8 cellular contexts compared by ENCODE assay signal in the genomic region with DNA sequence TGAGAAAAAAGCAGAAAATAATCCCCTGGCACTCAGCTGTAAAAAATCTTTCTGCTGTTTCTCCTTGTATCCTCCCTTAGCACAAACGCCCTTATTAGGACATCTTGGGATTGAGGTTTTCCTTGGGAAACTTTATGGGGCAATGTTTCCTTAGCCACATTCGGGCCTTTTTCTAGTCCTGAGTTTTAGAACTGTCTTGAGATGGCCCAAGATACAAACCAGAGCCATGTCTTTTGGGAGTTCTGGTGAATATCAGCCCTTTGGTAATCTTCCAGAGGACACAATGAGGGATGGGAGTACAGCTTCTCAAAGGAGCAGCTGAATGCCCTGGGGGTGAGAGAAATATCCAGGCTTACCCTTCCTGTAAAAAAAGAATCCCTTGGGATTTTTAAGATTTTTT.
DNase-seq lines count a peak whose midpoint lies in the region; TF ChIP-seq lines count a peak whose summit lies in the region.
"Not testable (repeated sequence)": the region's sequence is repeated elsewhere in the genome, so short reads cannot be mapped to it uniquely, and the experiment has no call there.

No MANE protein-coding gene starts in this region.

- H3K27me3 Mint-ChIP-seq in T-helper 2 cell treated with Interferon-gamma antibody and Interleukin-4, amounts not matched to agents 5 μg/mL and 100 μg/mL, for 36 hours (ENCODE audit: low read depth); activated naive CD4-positive, alpha-beta T cell treated with anti-CD3 and anti-CD28 coated beads, Interleukin-2, amount 10 ng/mL, durations not matched to agents 7 days and 5 days; endodermal cell (ENCODE audit: insufficient read depth): not testable (repeated sequence)

- peaks cover 14% of the 10 kb centered on the region for H3K4me1 Mint-ChIP-seq in T-helper 2 cell treated with Interferon-gamma antibody and Interleukin-4, amounts not matched to agents 5 μg/mL and 100 μg/mL, for 36 hours (ENCODE audit: low read depth)
- H3K4me1 Mint-ChIP-seq in activated naive CD4-positive, alpha-beta T cell treated with anti-CD3 and anti-CD28 coated beads, Interleukin-2, amount 10 ng/mL, durations not matched to agents 7 days and 5 days, result peaks cover 34% of the 10 kb centered on the region
- H3K4me1 Mint-ChIP-seq in endodermal cell, result not testable (repeated sequence)

- 64% methylated on average over 2 of the region's 2 CpGs; no CpG with 5 or more reads in 1 of the 2 experiments for WGBS in endodermal cell (ENCODE audit: insufficient coverage in 1 of 2, insufficient read length in 1 of 2), 2 experiments
- WGBS in mesendoderm (ENCODE audit: extremely low coverage, insufficient coverage, low lambda C conversion rate), result no CpG with 5 or more reads among the region's 2 CpGs
- no CpG with 5 or more reads among the region's 2 CpGs for WGBS in trophoblast cell (ENCODE audit: extremely low coverage, insufficient coverage, insufficient read length)

- not testable (repeated sequence) for H3K14ac ChIP-seq in trophoblast cell (ENCODE audit: low read length)

- H3F3A ChIP-seq in Loucy (ENCODE audit: low read depth), result not testable (repeated sequence)

- not testable (repeated sequence) for H4K91ac ChIP-seq in trophoblast cell (ENCODE audit: low read depth, low read length)

- not testable (repeated sequence) for H3K79me1 ChIP-seq in mesendoderm (ENCODE audit: low read length); trophoblast cell (ENCODE audit: low read length)

- peak overlapping the region; percentile 62 for H3K4me3 ChIP-seq in A673 (ENCODE audit: low read depth, low read length, poor library complexity, severe bottlenecking)
- peak overlapping the region; percentile 89 for H3K4me3 ChIP-seq in GM08714 (ENCODE audit: low read length)
- H3K4me3 ChIP-seq in Loucy (ENCODE audit: low read length, poor library complexity, severe bottlenecking), result peak overlapping the region; percentile 87
- peak overlapping the region; percentile 95 for H3K4me3 ChIP-seq in endodermal cell (ENCODE audit: low read length)
- H3K4me3 ChIP-seq in mesendoderm (ENCODE audit: low read length); trophoblast cell (ENCODE audit: low read depth, low read length): not testable (repeated sequence)

- H3K9me3 Mint-ChIP-seq in T-helper 2 cell treated with Interferon-gamma antibody and Interleukin-4, amounts not matched to agents 5 μg/mL and 100 μg/mL, for 36 hours; activated naive CD4-positive, alpha-beta T cell treated with anti-CD3 and anti-CD28 coated beads, Interleukin-2, amount 10 ng/mL, durations not matched to agents 7 days and 5 days: not testable (repeated sequence)
- H3K9me3 Mint-ChIP-seq in endodermal cell, result peaks cover 25% of the 10 kb centered on the region

- H3K27ac Mint-ChIP-seq in T-helper 2 cell treated with Interferon-gamma antibody and Interleukin-4, amounts not matched to agents 5 μg/mL and 100 μg/mL, for 36 hours; activated naive CD4-positive, alpha-beta T cell treated with anti-CD3 and anti-CD28 coated beads, Interleukin-2, amount 10 ng/mL, durations not matched to agents 7 days and 5 days; endodermal cell: not testable (repeated sequence)

- not testable (repeated sequence) for H3K36me3 Mint-ChIP-seq in T-helper 2 cell treated with Interferon-gamma antibody and Interleukin-4, amounts not matched to agents 5 μg/mL and 100 μg/mL, for 36 hours (ENCODE audit: low read depth); activated naive CD4-positive, alpha-beta T cell treated with anti-CD3 and anti-CD28 coated beads, Interleukin-2, amount 10 ng/mL, durations not matched to agents 7 days and 5 days; endodermal cell (ENCODE audit: low read depth)

- H3K56ac ChIP-seq in mesendoderm (ENCODE audit: low read length), result peak overlapping the region; percentile 49

- not testable (repeated sequence) for H4K5ac ChIP-seq in mesendoderm (ENCODE audit: low read length)

- peaks cover 38% of the 10 kb centered on the region for H3K79me2 ChIP-seq in Loucy (ENCODE audit: insufficient read depth, low read length)
- peaks cover 11% of the 10 kb centered on the region for H3K79me2 ChIP-seq in mesendoderm (ENCODE audit: control insufficient read depth, insufficient read depth, low read length)
- H3K79me2 ChIP-seq in trophoblast cell (ENCODE audit: control insufficient read depth, insufficient read depth, low read length, poor library complexity), result not testable (repeated sequence)

- H3K27ac ChIP-seq in A673 (ENCODE audit: low read depth, low read length, poor library complexity, severe bottlenecking), result peak overlapping the region; percentile 16
- H3K27ac ChIP-seq in endodermal cell (ENCODE audit: low read depth, low read length); mesendoderm (ENCODE audit: low read depth, low read length); trophoblast cell (ENCODE audit: low read depth, low read length): not testable (repeated sequence)

- not testable (repeated sequence) for H3K4me1 ChIP-seq in A673 (ENCODE audit: insufficient read depth, low read length, poor library complexity, severe bottlenecking); endodermal cell (ENCODE audit: control insufficient read depth, insufficient read depth, low read length); mesendoderm (ENCODE audit: control insufficient read depth, low read depth, low read length); trophoblast cell (ENCODE audit: control insufficient read depth in 1 of 2, insufficient read depth in 2 of 2, low read length in 2 of 2)
- peaks cover 12% of the 10 kb centered on the region for H3K4me1 ChIP-seq in Loucy (ENCODE audit: insufficient read depth, low read length, poor library complexity, severe bottlenecking)

- not testable (repeated sequence) for H3K23ac ChIP-seq in mesendoderm (ENCODE audit: low read length); trophoblast cell (ENCODE audit: low read length)

- not testable (repeated sequence) for TF ChIP-seq CTCF in A673 (conservative IDR thresholded peaks at IDR 0.05; ENCODE audit: low read depth, low read length); Loucy (conservative IDR thresholded peaks at IDR 0.05; ENCODE audit: low read length); endodermal cell (conservative IDR thresholded peaks at IDR 0.05)

- peak overlapping the region; percentile 82 for H3K4me2 ChIP-seq in Loucy (ENCODE audit: low read depth, low read length, poor library complexity, severe bottlenecking)
- peak overlapping the region; percentile 14 for H3K4me2 ChIP-seq in mesendoderm (ENCODE audit: low read length)
- H3K4me2 ChIP-seq in trophoblast cell (ENCODE audit: low read length), result peak overlapping the region; percentile 39

- H2AK5ac ChIP-seq in mesendoderm (ENCODE audit: low read length); trophoblast cell (ENCODE audit: low read length): not testable (repeated sequence)

- not testable (repeated sequence) for H3K18ac ChIP-seq in mesendoderm (ENCODE audit: low read length); trophoblast cell (ENCODE audit: low read length)

- not testable (repeated sequence) for H3K9me2 ChIP-seq in Loucy (replicated peaks; ENCODE audit: low read depth, low read length)

- not testable (repeated sequence) for H3K36me3 ChIP-seq in A673 (ENCODE audit: insufficient read depth, low read length, poor library complexity, severe bottlenecking); Loucy (ENCODE audit: insufficient read depth, low read length); endodermal cell (ENCODE audit: control insufficient read depth, insufficient read depth, low read length); mesendoderm (ENCODE audit: control insufficient read depth, insufficient read depth, low read length); trophoblast cell (ENCODE audit: control insufficient read depth in 1 of 2, insufficient read depth in 2 of 2, low read length in 2 of 2)

- not testable (repeated sequence) for H2BK12ac ChIP-seq in trophoblast cell (ENCODE audit: low read length)

- not testable (repeated sequence) for H4K20me1 ChIP-seq in Loucy (ENCODE audit: insufficient read depth, low read length, poor library complexity, severe bottlenecking)

- CTCF ChIA-PET in A673 (lab: Charles Lee); activated naive CD4-positive, alpha-beta T cell treated with anti-CD3 and anti-CD28 coated beads, Interleukin-2, amount 10 ng/mL, durations not matched to agents 7 days and 5 days (lab: Charles Lee): not testable (repeated sequence)

- not testable (repeated sequence) for DNase-seq in A673 (ENCODE audit: low spot score); T-helper 2 cell treated with Interferon-gamma antibody and Interleukin-4, amounts not matched to agents 5 μg/mL and 100 μg/mL, for 36 hours (ENCODE audit: low spot score); activated naive CD4-positive, alpha-beta T cell treated with anti-CD3 and anti-CD28 coated beads, Interleukin-2, amount 10 ng/mL, durations not matched to agents 7 days and 5 days; endodermal cell; trophoblast cell
- DNase-seq in mesendoderm, result peak; percentile 26

- not testable (repeated sequence) for H2AFZ ChIP-seq in Loucy (ENCODE audit: low read length); trophoblast cell (ENCODE audit: insufficient read depth, low read length, poor library complexity)

- not testable (repeated sequence) for H3K4ac ChIP-seq in mesendoderm (ENCODE audit: low read depth, low read length); trophoblast cell (ENCODE audit: low read depth, low read length)

- not testable (repeated sequence) for H4K12ac ChIP-seq in trophoblast cell (ENCODE audit: low read depth, low read length)

- H3K4me3 Mint-ChIP-seq in T-helper 2 cell treated with Interferon-gamma antibody and Interleukin-4, amounts not matched to agents 5 μg/mL and 100 μg/mL, for 36 hours, result peak overlapping the region; percentile 95
- peak overlapping the region; percentile 66 for H3K4me3 Mint-ChIP-seq in activated naive CD4-positive, alpha-beta T cell treated with anti-CD3 and anti-CD28 coated beads, Interleukin-2, amount 10 ng/mL, durations not matched to agents 7 days and 5 days
- H3K4me3 Mint-ChIP-seq in endodermal cell, result peak overlapping the region; percentile 81

- H3K9me3 ChIP-seq in A673 (ENCODE audit: low read depth, low read length, poor library complexity, severe bottlenecking); Loucy (ENCODE audit: insufficient read depth, low read depth, low read length); endodermal cell (ENCODE audit: control insufficient read depth, low read length); trophoblast cell (ENCODE audit: insufficient read depth, low read depth, low read length): not testable (repeated sequence)

- POLR2A ChIA-PET in A673 (lab: Charles Lee; ENCODE audit: low non-redundant PET), result not testable (repeated sequence)

- H2BK120ac ChIP-seq in mesendoderm (ENCODE audit: low read depth, low read length); trophoblast cell (ENCODE audit: insufficient read depth, low read length, poor library complexity): not testable (repeated sequence)

- H4K8ac ChIP-seq in mesendoderm (ENCODE audit: low read depth, low read length); trophoblast cell (ENCODE audit: low read depth, low read length): not testable (repeated sequence)

- not testable (repeated sequence) for H2BK15ac ChIP-seq in mesendoderm (replicated peaks; ENCODE audit: low read depth)

- intact Hi-C loops in A673 (cut with micrococcal nuclease; ENCODE audit: unreplicated experiment), result not testable (repeated sequence)

- not testable (repeated sequence) for BruUV-seq in A673 (replicated peaks; lab: Mats Ljungman, UMichigan)

- H3K9ac ChIP-seq in Loucy (ENCODE audit: low read depth, low read length, poor library complexity, severe bottlenecking), result peak overlapping the region; percentile 76
- H3K9ac ChIP-seq in endodermal cell (ENCODE audit: extremely low read depth, low read length, poor library complexity, severe bottlenecking), result peak overlapping the region; percentile 72
- peak overlapping the region; percentile 34 for H3K9ac ChIP-seq in mesendoderm (ENCODE audit: low read length)
- H3K9ac ChIP-seq in trophoblast cell (ENCODE audit: low read length), result not testable (repeated sequence)

- H2BK5ac ChIP-seq in mesendoderm (ENCODE audit: low read length); trophoblast cell (ENCODE audit: low read depth, low read length, poor library complexity): not testable (repeated sequence)

- H3K27me3 ChIP-seq in A673 (replicated peaks; ENCODE audit: insufficient read depth, low read depth, low read length, poor library complexity); Loucy (ENCODE audit: insufficient read depth, low read length, poor library complexity, severe bottlenecking); endodermal cell (ENCODE audit: control insufficient read depth, insufficient read depth, low read length, poor library complexity, severe bottlenecking); mesendoderm (ENCODE audit: insufficient read depth, low read length, poor library complexity); trophoblast cell (ENCODE audit: insufficient read depth, low read length): not testable (repeated sequence)

Comparison
In these comparisons a context has a peak if more than half of its experiments do, and no peak if none do; other contexts are left out.
1. H3K4me2 ChIP-seq: peak in every context shown above with its lines; median percentile 82 in Loucy; 39 in trophoblast cell; 14 in mesendoderm.